Comparison of ENCODE assay signal across 8 cellular contexts in genomic region chr1:52032124-52032784, GRCh38. TPM values are rescaled to one million over a fixed set of nuclear protein-coding genes. Genes with fewer than 3 reads are reported as not detected.
DNase-seq lines count a peak whose midpoint lies in the region; ATAC-seq and TF ChIP-seq lines count a peak whose summit lies in the region.

No MANE protein-coding gene starts in this region.

- H2AFZ ChIP-seq in DND-41 (ENCODE audit: low read depth, low read length), result no peak overlapping the region
- no peak overlapping the region for H2AFZ ChIP-seq in HCT116 (ENCODE audit: low read depth, low read length, poor library complexity, severe bottlenecking)

- TF ChIP-seq CTCF in DND-41 (IDR thresholded peaks at IDR 0.05; ENCODE audit: borderline replicate concordance, extremely low read depth, low read length, poor library complexity, severe bottlenecking), result no peak
- TF ChIP-seq CTCF in HCT116 (IDR thresholded peaks at IDR 0.05 in 2 of 3, conservative IDR thresholded peaks at IDR 0.05 in 1 of 3; ENCODE audit: borderline replicate concordance in 1 of 3, insufficient read depth in 1 of 3, low read depth in 2 of 3, low read length in 2 of 3), result no peak
- TF ChIP-seq CTCF in VCaP (conservative IDR thresholded peaks at IDR 0.05), result no peak

- POLR2A ChIA-PET in HCT116 (lab: Charles Lee), result no interaction called here

- ATAC-seq in DND-41 (ENCODE audit: insufficient read depth, low read depth) (no peak), HCT116 (no peak), HG03469 (IDR thresholded peaks at IDR 0.05; ENCODE audit: unreplicated experiment) (no peak)

- H3K9ac ChIP-seq in DND-41 (ENCODE audit: low read depth, low read length), result peak overlapping the region; percentile 75
- peak overlapping the region; percentile 92 for H3K9ac ChIP-seq in HCT116 (ENCODE audit: low read length)
- peak overlapping the region; percentile 77 to 93 (median 88) for H3K9ac ChIP-seq in subcutaneous abdominal adipose tissue (ENCODE audit: low read length in 5 of 5)

- peaks cover 26% of the 10 kb centered on the region for H4K20me1 ChIP-seq in DND-41 (ENCODE audit: insufficient read depth, low read length)
- no peaks in the 10 kb centered on the region for H4K20me1 ChIP-seq in HCT116 (ENCODE audit: insufficient read depth)

- no peak for DNase-seq in DND-41
- no peak for DNase-seq in HCT116 (ENCODE audit: low read depth, low spot score)
- no peak for DNase-seq in iPS DF 6.9 (ENCODE audit: low read depth, low spot score)
- no peak for DNase-seq in NCI-H748 (lab: John Stamatoyannopoulos, UW; ENCODE audit: unreplicated experiment)
- no peak for DNase-seq in GDM1 (lab: John Stamatoyannopoulos, UW)

- no peaks in the 10 kb centered on the region for H3K27me3 ChIP-seq in DND-41 (ENCODE audit: insufficient read depth, low read length, poor library complexity)
- no peaks in the 10 kb centered on the region for H3K27me3 ChIP-seq in HCT116 (ENCODE audit: insufficient read depth, low read length)
- no peaks in the 10 kb centered on the region for H3K27me3 ChIP-seq in iPS DF 6.9 (ENCODE audit: control insufficient read depth, insufficient read depth, low read length)
- H3K27me3 ChIP-seq in subcutaneous abdominal adipose tissue (ENCODE audit: control insufficient read depth in 5 of 5, insufficient read depth in 4 of 5, low read length in 5 of 5), result no peaks in the 10 kb centered on the region

- peak overlapping the region; percentile 85 for H3K27ac ChIP-seq in DND-41 (ENCODE audit: low read length)
- no peak overlapping the region for H3K27ac ChIP-seq in HCT116 (ENCODE audit: low read depth, low read length)
- H3K27ac ChIP-seq in VCaP, result peak overlapping the region; percentile 91
- no peak overlapping the region for H3K27ac ChIP-seq in iPS DF 6.9 (ENCODE audit: low read length)
- peak overlapping the region; percentile 68 for H3K27ac ChIP-seq in subcutaneous abdominal adipose tissue (ENCODE audit: low read depth, low read length)

- H3K9me2 ChIP-seq in HCT116 (ENCODE audit: insufficient read depth), result no peaks in the 10 kb centered on the region

- H3K79me2 ChIP-seq in DND-41 (ENCODE audit: insufficient read depth, low read length) (peaks cover 57% of the 10 kb centered on the region), HCT116 (ENCODE audit: insufficient read depth, low read length) (peaks cover 42% of the 10 kb centered on the region)

- H3K4me3 ChIP-seq in DND-41 (ENCODE audit: low read depth in 1 of 2, low read length in 2 of 2) (peak overlapping the region; percentile 58 to 86; a peak in 3 of 4 replicates), HCT116 (replicated peaks in 1 of 2; ENCODE audit: low read depth in 1 of 2, low read length in 2 of 2) (peak overlapping the region; percentile 87 to 91), iPS DF 6.9 (ENCODE audit: low read length) (peak overlapping the region; percentile 95; the same call in 1 of the 2 replicates), subcutaneous abdominal adipose tissue (ENCODE audit: low read depth in 1 of 5, low read length in 5 of 5) (peak overlapping the region; percentile 90 to 100 (median 100))

- no peak for TF ChIP-seq POLR2A in HCT116 (IDR thresholded peaks at IDR 0.05; ENCODE audit: borderline replicate concordance, extremely low read depth, insufficient read depth, insufficient read length)

- H3K4me2 ChIP-seq in DND-41 (ENCODE audit: insufficient read depth, low read length) (peak overlapping the region; percentile 83), HCT116 (ENCODE audit: low read length) (peak overlapping the region; percentile 87)

- WGBS in iPS DF 6.9 (ENCODE audit: insufficient coverage, insufficient read length), result no CpG with 5 or more reads among the region's 5 CpGs

- TF ChIP-seq RAD21 in HCT116 (IDR thresholded peaks at IDR 0.05; ENCODE audit: low read depth), result no peak

- CTCF ChIA-PET in HCT116 (lab: Charles Lee), result no interaction called here

- H3K9me3 ChIP-seq in DND-41 (ENCODE audit: insufficient read depth, low read length, severe bottlenecking), result no peaks in the 10 kb centered on the region
- no peaks in the 10 kb centered on the region for H3K9me3 ChIP-seq in HCT116 (ENCODE audit: control insufficient read depth in 1 of 2, insufficient read depth in 1 of 2, low read depth in 1 of 2, low read length in 2 of 2)
- H3K9me3 ChIP-seq in iPS DF 6.9 (ENCODE audit: control insufficient read depth, insufficient read depth, low read length), result no peaks in the 10 kb centered on the region
- H3K9me3 ChIP-seq in subcutaneous abdominal adipose tissue (ENCODE audit: control insufficient read depth in 5 of 5, low read length in 5 of 5), result no peaks in the 10 kb centered on the region

- intact Hi-C loops in HCT116 (cut with micrococcal nuclease), result no loop called here

- RAD21 ChIA-PET in HCT116 (lab: Charles Lee; ENCODE audit: low non-redundant PET in 1 of 2, low total read pairs in 2 of 2, uncharacterized antibody in 2 of 2, unreplicated experiment in 2 of 2), result no interaction called here

- H3K4me1 ChIP-seq in DND-41 (ENCODE audit: insufficient read depth, low read length) (peaks cover 42% of the 10 kb centered on the region), HCT116 (ENCODE audit: control insufficient read depth in 1 of 2, insufficient read depth in 2 of 2, low read length in 2 of 2) (peaks cover 5 to 17% of the 10 kb centered on the region in 2 experiments; a peak in 2 of 4 replicates), iPS DF 6.9 (ENCODE audit: control insufficient read depth, insufficient read depth, low read length) (no peaks in the 10 kb centered on the region; the same call in 1 of the 2 replicates), subcutaneous abdominal adipose tissue (ENCODE audit: control insufficient read depth in 5 of 5, insufficient read depth in 5 of 5, low read length in 5 of 5) (peaks cover 8 to 37% (median 25%) of the 10 kb centered on the region in 5 donors)

- no TSS peak for BruUV-seq in HCT116 (replicated peaks; lab: Mats Ljungman, UMichigan)

- H3K36me3 ChIP-seq in DND-41 (ENCODE audit: insufficient read depth, low read length) (peaks cover 68% of the 10 kb centered on the region), HCT116 (ENCODE audit: control insufficient read depth in 1 of 2, insufficient read depth in 2 of 2, low read length in 2 of 2) (no peaks in the 10 kb centered on the region), iPS DF 6.9 (ENCODE audit: control insufficient read depth, insufficient read depth, low read length) (no peaks in the 10 kb centered on the region), subcutaneous abdominal adipose tissue (ENCODE audit: control insufficient read depth in 5 of 5, insufficient read depth in 5 of 5, low read length in 5 of 5) (peaks cover 0 to 9% (median 5%) of the 10 kb centered on the region in 5 donors)

TF ChIP-seq in HCT116, 20 proteins besides CTCF, POLR2A, EP300 and RAD21 (continues in another document):
- TF ChIP-seq MAX (IDR thresholded peaks at IDR 0.05), result no peak
- no peak for TF ChIP-seq POLR2AphosphoS5 (IDR thresholded peaks at IDR 0.05; ENCODE audit: low read depth, low read length)
- no peak for TF ChIP-seq CEBPB (IDR thresholded peaks at IDR 0.05; ENCODE audit: low read depth)
- no peak for TF ChIP-seq SRF (IDR thresholded peaks at IDR 0.05; ENCODE audit: low read depth)
- no peak for TF ChIP-seq TCF7L2 (IDR thresholded peaks at IDR 0.05; ENCODE audit: borderline replicate concordance, extremely low read depth, insufficient read depth, insufficient read length)
- TF ChIP-seq JUND (IDR thresholded peaks at IDR 0.05), result no peak
- TF ChIP-seq SIN3A (IDR thresholded peaks at IDR 0.05; ENCODE audit: low read depth), result no peak
- TF ChIP-seq EGR1 (IDR thresholded peaks at IDR 0.05; ENCODE audit: low read depth), result no peak
- TF ChIP-seq YY1 (IDR thresholded peaks at IDR 0.05; ENCODE audit: extremely low read depth, insufficient replicate concordance, low read depth, low read length), result no peak
- no peak for TF ChIP-seq CBX3 (IDR thresholded peaks at IDR 0.05; ENCODE audit: low read depth)
- TF ChIP-seq, protein P1, sequence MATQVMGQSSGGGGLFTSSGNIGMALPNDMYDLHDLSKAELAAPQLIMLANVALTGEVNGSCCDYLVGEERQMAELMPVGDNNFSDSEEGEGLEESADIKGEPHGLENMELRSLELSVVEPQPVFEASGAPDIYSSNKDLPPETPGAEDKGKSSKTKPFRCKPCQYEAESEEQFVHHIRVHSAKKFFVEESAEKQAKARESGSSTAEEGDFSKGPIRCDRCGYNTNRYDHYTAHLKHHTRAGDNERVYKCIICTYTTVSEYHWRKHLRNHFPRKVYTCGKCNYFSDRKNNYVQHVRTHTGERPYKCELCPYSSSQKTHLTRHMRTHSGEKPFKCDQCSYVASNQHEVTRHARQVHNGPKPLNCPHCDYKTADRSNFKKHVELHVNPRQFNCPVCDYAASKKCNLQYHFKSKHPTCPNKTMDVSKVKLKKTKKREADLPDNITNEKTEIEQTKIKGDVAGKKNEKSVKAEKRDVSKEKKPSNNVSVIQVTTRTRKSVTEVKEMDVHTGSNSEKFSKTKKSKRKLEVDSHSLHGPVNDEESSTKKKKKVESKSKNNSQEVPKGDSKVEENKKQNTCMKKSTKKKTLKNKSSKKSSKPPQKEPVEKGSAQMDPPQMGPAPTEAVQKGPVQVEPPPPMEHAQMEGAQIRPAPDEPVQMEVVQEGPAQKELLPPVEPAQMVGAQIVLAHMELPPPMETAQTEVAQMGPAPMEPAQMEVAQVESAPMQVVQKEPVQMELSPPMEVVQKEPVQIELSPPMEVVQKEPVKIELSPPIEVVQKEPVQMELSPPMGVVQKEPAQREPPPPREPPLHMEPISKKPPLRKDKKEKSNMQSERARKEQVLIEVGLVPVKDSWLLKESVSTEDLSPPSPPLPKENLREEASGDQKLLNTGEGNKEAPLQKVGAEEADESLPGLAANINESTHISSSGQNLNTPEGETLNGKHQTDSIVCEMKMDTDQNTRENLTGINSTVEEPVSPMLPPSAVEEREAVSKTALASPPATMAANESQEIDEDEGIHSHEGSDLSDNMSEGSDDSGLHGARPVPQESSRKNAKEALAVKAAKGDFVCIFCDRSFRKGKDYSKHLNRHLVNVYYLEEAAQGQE (IDR thresholded peaks at IDR 0.05; ENCODE audit: low read depth), result no peak
- TF ChIP-seq ZFX (IDR thresholded peaks at IDR 0.05), result no peak
- no peak for TF ChIP-seq ZNF274 (IDR thresholded peaks at IDR 0.05; ENCODE audit: low read depth, low read length)
- no peak for TF ChIP-seq EZH2 (IDR thresholded peaks at IDR 0.05)
- TF ChIP-seq ELF1 (IDR thresholded peaks at IDR 0.05; ENCODE audit: borderline replicate concordance, low read depth), result no peak
- TF ChIP-seq EZH2phosphoT487 (IDR thresholded peaks at IDR 0.05; ENCODE audit: borderline replicate concordance), result no peak

RNA-seq across cellular contexts. Expression of gene KTI12, which starts 1.4 kb away (rescaled TPM):
- 8.2 TPM for total RNA-seq in HCT116 (2021; ENCODE audit: unreplicated experiment)
- polyA plus RNA-seq in HCT116 (2012), result 5.9 and 6.4 TPM in 2 replicates

RNA-seq across cellular contexts. Expression of gene TXNDC12, which starts 22.7 kb away (rescaled TPM):
- total RNA-seq in HCT116 (2021; ENCODE audit: unreplicated experiment), result 82.8 TPM
- polyA plus RNA-seq in HCT116 (2012), result 75.8 and 86.1 TPM in 2 replicates

RNA-seq across cellular contexts. Expression of gene BTF3L4, which starts 23.8 kb away (rescaled TPM):
- 56.6 TPM for total RNA-seq in HCT116 (2021; ENCODE audit: unreplicated experiment)
- polyA plus RNA-seq in HCT116 (2012), result 21.0 and 25.7 TPM in 2 replicates

RNA-seq across cellular contexts. Expression of gene RAB3B, which starts 41.8 kb away (rescaled TPM):
- total RNA-seq in HCT116 (2021; ENCODE audit: unreplicated experiment), result 15.1 TPM
- polyA plus RNA-seq in HCT116 (2012), result 4.9 and 6.3 TPM in 2 replicates

Comparison
In these comparisons a context has a peak if more than half of its experiments do, and no peak if none do; other contexts are left out.
1. H3K27ac ChIP-seq: peak in DND-41 (single experiment), VCaP (single experiment) and subcutaneous abdominal adipose tissue (single experiment); none in HCT116 (single experiment) and iPS DF 6.9 (single experiment).
2. Peak in every context shown above with its lines, with median percentiles within 50 percentile points of each other: H3K4me3 ChIP-seq and H3K9ac ChIP-seq.